Comparison of ENCODE assay signal across 8 cellular contexts in genomic region chr16:47779201-47780016, GRCh38.
DNase-seq lines count a peak whose midpoint lies in the region; ATAC-seq and TF ChIP-seq lines count a peak whose summit lies in the region.

No MANE protein-coding gene starts in this region.

- H3K4me2 ChIP-seq in fibroblast of lung (ENCODE audit: extremely low read depth, insufficient read depth, low read length): peak overlapping the region; percentile 64

- no peak overlapping the region for H3K9ac ChIP-seq in fibroblast of lung (ENCODE audit: insufficient read depth, low read length)

- no peak for TF ChIP-seq CTCF in CD4-positive, alpha-beta T cell (IDR thresholded peaks at IDR 0.05)
- no peak for TF ChIP-seq CTCF in fibroblast of lung (conservative IDR thresholded peaks at IDR 0.05 in 1 of 2, IDR thresholded peaks at IDR 0.05 in 1 of 2; ENCODE audit: low read depth in 1 of 2, low read length in 2 of 2)
- TF ChIP-seq CTCF in spleen (IDR thresholded peaks at IDR 0.05 in 8 of 11, conservative IDR thresholded peaks at IDR 0.05 in 3 of 11): no peak

- no peak overlapping the region for H3K27ac Mint-ChIP-seq in CD4-positive, alpha-beta T cell
- peak overlapping the region; percentile 89 for H3K27ac Mint-ChIP-seq in T-helper 1 cell treated with Interleukin-12 subunit alpha and Interleukin-12 subunit beta and Interleukin-4 antibody, amounts not matched to agents 30 μg/mL and 1 μg/mL, for 36 hours

- H3K27me3 ChIP-seq in CD4-positive, alpha-beta T cell (ENCODE audit: control insufficient read depth, insufficient read depth, low read length): no peaks in the 10 kb centered on the region
- H3K27me3 ChIP-seq in fibroblast of lung (ENCODE audit: control insufficient read depth, insufficient read depth, low read length) (no peaks in the 10 kb centered on the region), spleen (replicated peaks in 1 of 7) (no peaks in the 10 kb centered on the region)

- no peak for TF ChIP-seq POLR2A in spleen (IDR thresholded peaks at IDR 0.05)

- ATAC-seq in CD4-positive, alpha-beta T cell (ENCODE audit: poor library complexity): no peak
- peak; percentile 79 for ATAC-seq in GM21619 (IDR thresholded peaks at IDR 0.05; ENCODE audit: unreplicated experiment)

- POLR2A ChIA-PET in CD4-positive, alpha-beta T cell (lab: Charles Lee): no interaction called here

- 5 to 29% (median 7%) methylated on average over 7 of the region's 7 CpGs for WGBS in spleen, 5 donors

- CTCF ChIA-PET in CD4-positive, alpha-beta T cell (lab: Charles Lee): no interaction called here

- H3K4me1 Mint-ChIP-seq in CD4-positive, alpha-beta T cell (ENCODE audit: low read depth): peaks cover 9% of the 10 kb centered on the region
- H3K4me1 Mint-ChIP-seq in T-helper 1 cell treated with Interleukin-12 subunit alpha and Interleukin-12 subunit beta and Interleukin-4 antibody, amounts not matched to agents 30 μg/mL and 1 μg/mL, for 36 hours (ENCODE audit: low read depth): peaks cover 10% of the 10 kb centered on the region

- no peaks in the 10 kb centered on the region for H3K27me3 Mint-ChIP-seq in CD4-positive, alpha-beta T cell
- H3K27me3 Mint-ChIP-seq in T-helper 1 cell treated with Interleukin-12 subunit alpha and Interleukin-12 subunit beta and Interleukin-4 antibody, amounts not matched to agents 30 μg/mL and 1 μg/mL, for 36 hours (ENCODE audit: low read depth): peaks cover 5% of the 10 kb centered on the region

- H3K4me1 ChIP-seq in fibroblast of lung (ENCODE audit: control insufficient read depth, extremely low read depth, insufficient read depth, low read length) (no peaks in the 10 kb centered on the region), spleen (peaks cover 0 to 16% (median 4%) of the 10 kb centered on the region in 6 donors)

- no peaks in the 10 kb centered on the region for H4K20me1 ChIP-seq in fibroblast of lung (ENCODE audit: control insufficient read depth, extremely low read depth, insufficient read depth, low read length)

- H2AFZ ChIP-seq in fibroblast of lung (ENCODE audit: low read length): peak overlapping the region; percentile 62

- H3K36me3 ChIP-seq in fibroblast of lung (ENCODE audit: control insufficient read depth, insufficient read depth, low read length) (no peaks in the 10 kb centered on the region), spleen (no peaks in the 10 kb centered on the region)

- peak overlapping the region; percentile 6 to 32 (median 18) for H3K4me3 ChIP-seq in fibroblast of lung (replicated peaks in 1 of 4; ENCODE audit: control extremely low read depth in 1 of 4, insufficient read depth in 1 of 4, low read depth in 3 of 4, low read length in 4 of 4)
- peak overlapping the region in 7 of 8 donors; percentile 20 to 63 (median 32) for H3K4me3 ChIP-seq in spleen

- H3K9me3 ChIP-seq in CD4-positive, alpha-beta T cell (ENCODE audit: control insufficient read depth, low read length): no peaks in the 10 kb centered on the region
- H3K9me3 ChIP-seq in fibroblast of lung (ENCODE audit: control insufficient read depth, insufficient read depth, low read depth, low read length) (no peaks in the 10 kb centered on the region), spleen (no peaks in the 10 kb centered on the region)

- H3K4me3 Mint-ChIP-seq in CD4-positive, alpha-beta T cell: peak overlapping the region; percentile 71
- peak overlapping the region; percentile 83 for H3K4me3 Mint-ChIP-seq in T-helper 1 cell treated with Interleukin-12 subunit alpha and Interleukin-12 subunit beta and Interleukin-4 antibody, amounts not matched to agents 30 μg/mL and 1 μg/mL, for 36 hours

- no peaks in the 10 kb centered on the region for H3K9me3 Mint-ChIP-seq in CD4-positive, alpha-beta T cell
- peaks cover 10% of the 10 kb centered on the region for H3K9me3 Mint-ChIP-seq in T-helper 1 cell treated with Interleukin-12 subunit alpha and Interleukin-12 subunit beta and Interleukin-4 antibody, amounts not matched to agents 30 μg/mL and 1 μg/mL, for 36 hours

- H3K27ac ChIP-seq in CD4-positive, alpha-beta T cell (ENCODE audit: low read depth, low read length): no peak overlapping the region
- H3K27ac ChIP-seq in fibroblast of lung (ENCODE audit: insufficient read depth, low read length): no peak overlapping the region
- H3K27ac ChIP-seq in spleen: peak overlapping the region in 7 of 8 donors; percentile 44 to 71 (median 53)

- no peaks in the 10 kb centered on the region for H3K36me3 Mint-ChIP-seq in CD4-positive, alpha-beta T cell (ENCODE audit: low read depth)
- H3K36me3 Mint-ChIP-seq in T-helper 1 cell treated with Interleukin-12 subunit alpha and Interleukin-12 subunit beta and Interleukin-4 antibody, amounts not matched to agents 30 μg/mL and 1 μg/mL, for 36 hours (ENCODE audit: low read depth): no peaks in the 10 kb centered on the region

- peak in 1 of 10 experiments; percentile 2 for DNase-seq in CD4-positive, alpha-beta T cell
- DNase-seq in fibroblast of lung (ENCODE audit: low read depth in 2 of 2) (peak; percentile 5 to 52), spleen (peak; percentile 73), NCI-H1436 treated with DMSO at 0.1 percent for 48 hours (lab: John Stamatoyannopoulos, UW) (no peak), iPS-NIHi7 (ENCODE audit: extremely low spot score) (no peak), HCEC 1CT (no peak)

- intact Hi-C loops in CD4-positive, alpha-beta T cell (cut with DNase I, micrococcal nuclease): no loop called here
- intact Hi-C loops in spleen (cut with DNase I; ENCODE audit: low total_unique reads): no loop called here

- H3K79me2 ChIP-seq in fibroblast of lung (ENCODE audit: control insufficient read depth, insufficient read depth, low read length): no peaks in the 10 kb centered on the region

Comparison
In these comparisons a context has a peak if more than half of its experiments do, and no peak if none do; other contexts are left out.
1. DNase-seq: peak in fibroblast of lung (2 of 2) and spleen (single experiment); none in NCI-H1436 treated with DMSO at 0.1 percent for 48 hours (single experiment), iPS-NIHi7 (single experiment) and HCEC 1CT (single experiment).
2. H3K27ac ChIP-seq: peak in spleen (7 of 8); none in CD4-positive, alpha-beta T cell (single experiment) and fibroblast of lung (single experiment).